1 cellular context compared by ENCODE assay signal in the genomic region with DNA sequence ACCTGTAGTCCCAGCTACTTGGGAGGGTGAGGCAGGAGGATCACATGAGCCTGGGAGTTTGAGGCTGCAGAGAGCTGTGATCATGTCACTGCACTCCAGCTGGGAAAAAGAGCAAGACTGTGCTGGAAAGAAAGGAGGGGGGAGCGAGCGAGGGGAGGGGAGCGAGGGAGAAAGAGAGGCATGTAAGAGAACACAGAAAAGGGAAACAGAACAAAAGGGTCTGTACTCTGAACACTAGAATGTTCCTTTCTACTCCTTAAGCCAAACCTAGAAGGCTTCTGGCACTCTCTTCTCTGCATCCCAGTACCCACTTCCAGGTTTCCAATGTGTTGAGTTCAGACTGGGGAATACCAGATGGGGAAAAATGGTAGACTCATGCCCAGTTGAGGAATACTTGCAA.
TF ChIP-seq lines count a peak whose summit lies in the region.

No MANE protein-coding gene starts in this region.

TF ChIP-seq in SK-N-SH, 30 proteins besides CTCF, POLR2A, EP300 and RAD21 (continued from another document):
- TF ChIP-seq, protein P1, sequence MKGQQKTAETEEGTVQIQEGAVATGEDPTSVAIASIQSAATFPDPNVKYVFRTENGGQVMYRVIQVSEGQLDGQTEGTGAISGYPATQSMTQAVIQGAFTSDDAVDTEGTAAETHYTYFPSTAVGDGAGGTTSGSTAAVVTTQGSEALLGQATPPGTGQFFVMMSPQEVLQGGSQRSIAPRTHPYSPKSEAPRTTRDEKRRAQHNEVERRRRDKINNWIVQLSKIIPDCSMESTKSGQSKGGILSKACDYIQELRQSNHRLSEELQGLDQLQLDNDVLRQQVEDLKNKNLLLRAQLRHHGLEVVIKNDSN (IDR thresholded peaks at IDR 0.05; ENCODE audit: borderline replicate concordance, low read depth): no peak
- TF ChIP-seq TEAD4 (IDR thresholded peaks at IDR 0.05; ENCODE audit: borderline replicate concordance, insufficient read depth) (no peak), FOSL2 (IDR thresholded peaks at IDR 0.05; ENCODE audit: borderline replicate concordance, low read depth) (no peak), MEF2A (IDR thresholded peaks at IDR 0.05; ENCODE audit: borderline replicate concordance, low read depth) (no peak), FOXJ3 (CRISPR knock-in tag; IDR thresholded peaks at IDR 0.05) (no peak), GABPA (IDR thresholded peaks at IDR 0.05; ENCODE audit: low read depth) (no peak), FOXM1 (IDR thresholded peaks at IDR 0.05; ENCODE audit: low read depth) (no peak), RXRA (IDR thresholded peaks at IDR 0.05; ENCODE audit: borderline replicate concordance, low read depth) (no peak), RCOR1 (IDR thresholded peaks at IDR 0.05; ENCODE audit: low read length) (no peak)
- TF ChIP-seq, protein P2, sequence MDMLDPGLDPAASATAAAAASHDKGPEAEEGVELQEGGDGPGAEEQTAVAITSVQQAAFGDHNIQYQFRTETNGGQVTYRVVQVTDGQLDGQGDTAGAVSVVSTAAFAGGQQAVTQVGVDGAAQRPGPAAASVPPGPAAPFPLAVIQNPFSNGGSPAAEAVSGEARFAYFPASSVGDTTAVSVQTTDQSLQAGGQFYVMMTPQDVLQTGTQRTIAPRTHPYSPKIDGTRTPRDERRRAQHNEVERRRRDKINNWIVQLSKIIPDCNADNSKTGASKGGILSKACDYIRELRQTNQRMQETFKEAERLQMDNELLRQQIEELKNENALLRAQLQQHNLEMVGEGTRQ (IDR thresholded peaks at IDR 0.05; ENCODE audit: borderline replicate concordance, low read depth, low read length): no peak
- TF ChIP-seq, protein P3, sequence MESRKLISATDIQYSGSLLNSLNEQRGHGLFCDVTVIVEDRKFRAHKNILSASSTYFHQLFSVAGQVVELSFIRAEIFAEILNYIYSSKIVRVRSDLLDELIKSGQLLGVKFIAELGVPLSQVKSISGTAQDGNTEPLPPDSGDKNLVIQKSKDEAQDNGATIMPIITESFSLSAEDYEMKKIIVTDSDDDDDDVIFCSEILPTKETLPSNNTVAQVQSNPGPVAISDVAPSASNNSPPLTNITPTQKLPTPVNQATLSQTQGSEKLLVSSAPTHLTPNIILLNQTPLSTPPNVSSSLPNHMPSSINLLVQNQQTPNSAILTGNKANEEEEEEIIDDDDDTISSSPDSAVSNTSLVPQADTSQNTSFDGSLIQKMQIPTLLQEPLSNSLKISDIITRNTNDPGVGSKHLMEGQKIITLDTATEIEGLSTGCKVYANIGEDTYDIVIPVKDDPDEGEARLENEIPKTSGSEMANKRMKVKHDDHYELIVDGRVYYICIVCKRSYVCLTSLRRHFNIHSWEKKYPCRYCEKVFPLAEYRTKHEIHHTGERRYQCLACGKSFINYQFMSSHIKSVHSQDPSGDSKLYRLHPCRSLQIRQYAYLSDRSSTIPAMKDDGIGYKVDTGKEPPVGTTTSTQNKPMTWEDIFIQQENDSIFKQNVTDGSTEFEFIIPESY (IDR thresholded peaks at IDR 0.05; ENCODE audit: borderline replicate concordance, low read depth): no peak
